ENCODE assay signal across 1 cellular context in the genomic region with DNA sequence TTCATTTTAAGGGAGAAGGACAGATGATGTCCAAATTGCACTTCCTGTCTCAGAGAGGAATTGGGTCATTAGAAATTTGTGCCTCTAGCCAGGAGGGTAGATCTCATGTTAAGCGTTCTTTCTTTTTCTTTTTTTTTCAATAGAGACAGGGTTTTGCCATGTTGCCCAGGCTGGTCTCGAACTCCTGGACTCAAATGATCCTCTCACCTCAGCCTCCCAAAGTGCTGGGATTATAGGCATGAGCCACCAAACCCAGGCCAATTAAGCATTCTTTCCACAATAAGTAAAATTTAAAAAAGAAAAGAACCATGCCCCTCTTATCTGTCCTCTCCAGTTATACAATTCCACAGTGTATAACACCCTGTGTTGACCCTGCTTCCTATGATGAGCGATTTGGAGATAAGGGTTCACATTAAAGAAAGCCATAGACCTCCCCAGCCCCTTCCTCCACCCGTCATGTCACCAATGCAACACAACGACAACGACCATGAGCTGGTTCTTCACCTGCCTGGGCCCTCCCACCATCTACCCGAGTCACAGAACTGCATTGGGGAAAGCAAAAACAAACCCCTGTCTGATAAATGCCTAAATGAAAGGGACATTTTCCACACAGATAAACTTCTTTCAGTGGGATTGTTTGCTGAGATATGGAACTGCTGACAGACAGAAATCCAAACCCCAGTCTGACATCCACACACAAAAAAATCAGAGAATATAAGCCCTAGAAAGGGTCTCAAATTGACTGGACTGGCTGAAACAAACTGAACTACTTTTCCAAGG.
TF ChIP-seq lines count a peak whose summit lies in the region.

No MANE protein-coding gene starts in this region.

TF ChIP-seq in SK-N-SH, 30 proteins besides CTCF, POLR2A, EP300 and RAD21 (continued from another document):
- TF ChIP-seq, protein P1, sequence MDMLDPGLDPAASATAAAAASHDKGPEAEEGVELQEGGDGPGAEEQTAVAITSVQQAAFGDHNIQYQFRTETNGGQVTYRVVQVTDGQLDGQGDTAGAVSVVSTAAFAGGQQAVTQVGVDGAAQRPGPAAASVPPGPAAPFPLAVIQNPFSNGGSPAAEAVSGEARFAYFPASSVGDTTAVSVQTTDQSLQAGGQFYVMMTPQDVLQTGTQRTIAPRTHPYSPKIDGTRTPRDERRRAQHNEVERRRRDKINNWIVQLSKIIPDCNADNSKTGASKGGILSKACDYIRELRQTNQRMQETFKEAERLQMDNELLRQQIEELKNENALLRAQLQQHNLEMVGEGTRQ (IDR thresholded peaks at IDR 0.05; ENCODE audit: borderline replicate concordance, low read depth, low read length): no peak
- TF ChIP-seq RCOR1 (IDR thresholded peaks at IDR 0.05; ENCODE audit: low read length): no peak
- no peak for TF ChIP-seq TEAD4 (IDR thresholded peaks at IDR 0.05; ENCODE audit: borderline replicate concordance, insufficient read depth)
- TF ChIP-seq FOXM1 (IDR thresholded peaks at IDR 0.05; ENCODE audit: low read depth): no peak
- no peak for TF ChIP-seq SMC3 (IDR thresholded peaks at IDR 0.05; ENCODE audit: low read depth, low read length)
- TF ChIP-seq RXRA (IDR thresholded peaks at IDR 0.05; ENCODE audit: borderline replicate concordance, low read depth): no peak
- no peak for TF ChIP-seq GATA2 (CRISPR knock-in tag; IDR thresholded peaks at IDR 0.05)
- no peak for TF ChIP-seq GABPA (IDR thresholded peaks at IDR 0.05; ENCODE audit: low read depth)
- no peak for TF ChIP-seq JUND (IDR thresholded peaks at IDR 0.05)
- no peak for TF ChIP-seq NFIC (IDR thresholded peaks at IDR 0.05; ENCODE audit: borderline replicate concordance)
- no peak for TF ChIP-seq IRF3 (IDR thresholded peaks at IDR 0.05; ENCODE audit: low read depth, low read length)
- TF ChIP-seq, protein P2, sequence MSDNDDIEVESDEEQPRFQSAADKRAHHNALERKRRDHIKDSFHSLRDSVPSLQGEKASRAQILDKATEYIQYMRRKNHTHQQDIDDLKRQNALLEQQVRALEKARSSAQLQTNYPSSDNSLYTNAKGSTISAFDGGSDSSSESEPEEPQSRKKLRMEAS (IDR thresholded peaks at IDR 0.05; ENCODE audit: low read depth): no peak
- TF ChIP-seq CHD2 (IDR thresholded peaks at IDR 0.05; ENCODE audit: low read length, partially characterized antibody): no peak
